8 cellular contexts compared by ENCODE assay signal in the genomic region with DNA sequence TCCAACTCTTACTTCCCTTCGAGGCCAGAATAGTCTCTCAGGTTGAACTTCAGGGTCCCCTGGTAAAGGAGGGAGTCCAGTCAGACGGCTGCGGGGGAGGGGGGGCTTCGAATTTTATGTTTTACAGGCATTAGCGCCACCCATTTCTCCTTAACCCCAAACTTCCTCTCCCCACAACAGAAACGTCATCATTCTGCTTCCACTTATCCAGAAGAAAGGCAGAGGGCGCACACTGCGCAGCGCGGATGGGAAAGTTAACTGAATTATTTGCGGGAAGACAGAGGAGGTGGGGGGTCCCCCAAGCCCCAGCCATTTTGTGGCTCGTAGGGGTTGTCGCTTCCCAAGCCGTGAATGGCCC. TPM values are rescaled to one million over a fixed set of nuclear protein-coding genes. Genes with fewer than 3 reads are reported as not detected.
DNase-seq lines count a peak whose midpoint lies in the region; ATAC-seq and TF ChIP-seq lines count a peak whose summit lies in the region.

No MANE protein-coding gene starts in this region.

- no peaks in the 10 kb centered on the region for H3K9me3 ChIP-seq in MG63

- H3K27ac ChIP-seq in RWPE1: peak overlapping the region; percentile 96
- H3K27ac ChIP-seq in cingulate gyrus (ENCODE audit: low read depth, low read length): peak overlapping the region; percentile 96

- CTCF ChIA-PET in RWPE1 (lab: Yijun Ruan, JAX): interaction anchor here (0.7 kb wide), 1 partner anchor 112 kb away, joined by 3 read pairs; no protein-coding TSS in a partner anchor

- TF ChIP-seq CTCF in RWPE1 (conservative IDR thresholded peaks at IDR 0.05; ENCODE audit: low read depth): no peak

- peak overlapping the region; percentile 92 for H3K4me3 ChIP-seq in MG63

- peak; percentile 13 for ATAC-seq in GM21528 (IDR thresholded peaks at IDR 0.05; ENCODE audit: low FRiP score, unreplicated experiment)
- peak; percentile 34 for ATAC-seq in left colon
- no peak for ATAC-seq in HG03469 (IDR thresholded peaks at IDR 0.05; ENCODE audit: unreplicated experiment)

- peak; percentile 63 for DNase-seq in DMS 273 treated with DMSO at 0.1 percent for 48 hours (lab: John Stamatoyannopoulos, UW)
- peak; percentile 77 for DNase-seq in MG63
- peak; percentile 69 for DNase-seq in RWPE1 (ENCODE audit: low spot score)
- peak in 1 of 2 donors; percentile 70 for DNase-seq in left colon
- DNase-seq in stimulated activated CD8-positive, alpha-beta memory T cell treated with anti-CD3 and anti-CD28 coated beads, Interleukin-4, amount 100 ng/mL, for 48 hours: peak; percentile 61

- POLR2A ChIA-PET in RWPE1 (lab: Yijun Ruan, JAX; ENCODE audit: low non-redundant PET): no interaction called here

- intact Hi-C loops in left colon (cut with DNase I, micrococcal nuclease): no loop called here

- peaks cover 13% of the 10 kb centered on the region; the same call in 1 of the 2 replicates for H3K36me3 ChIP-seq in MG63

- H3K27me3 ChIP-seq in MG63: no peaks in the 10 kb centered on the region

RNA-seq across cellular contexts. Expression of gene PRMT2, which starts 0.5 kb away (rescaled TPM):
- 92.3 and 139 TPM in 2 replicates for total RNA-seq in MG63 (2014; rRNA removed; shearing (Covaris generic); ENCODE audit: low replicate concordance)
- 10 to 100 TPM; 63.2 to 77.3 TPM for total RNA-seq in left colon

RNA-seq across cellular contexts. Expression of gene S100B, which starts 30.1 kb away (rescaled TPM):
- total RNA-seq in MG63 (2014; rRNA removed; shearing (Covaris generic); ENCODE audit: low replicate concordance): not detected in 2 replicates
- 1 to 10 TPM; 1.0 to 7.4 TPM for total RNA-seq in left colon
